Comparison of ENCODE assay signal across 2 cellular contexts in genomic region chr10:100037758-100038315, GRCh38.
TF ChIP-seq lines count a peak whose summit lies in the region.

No MANE protein-coding gene starts in this region.

TF ChIP-seq in GM23338, 12 proteins besides CTCF, POLR2A, EP300 and RAD21:
- TF ChIP-seq ZNF114 (CRISPR knock-in tag; IDR thresholded peaks at IDR 0.05) = no peak
- TF ChIP-seq NANOG (IDR thresholded peaks at IDR 0.05; ENCODE audit: borderline replicate concordance) = no peak
- TF ChIP-seq STAT1 (IDR thresholded peaks at IDR 0.05; ENCODE audit: unreplicated experiment) = no peak
- no peak for TF ChIP-seq ZNF462 (CRISPR knock-in tag; IDR thresholded peaks at IDR 0.05)
- no peak for TF ChIP-seq JUNB (IDR thresholded peaks at IDR 0.05; ENCODE audit: unreplicated experiment)
- no peak for TF ChIP-seq ETS1 (IDR thresholded peaks at IDR 0.05)

TF ChIP-seq in endothelial cell of umbilical vein, 7 proteins besides CTCF, POLR2A, EP300 and RAD21:
- TF ChIP-seq, protein P1, sequence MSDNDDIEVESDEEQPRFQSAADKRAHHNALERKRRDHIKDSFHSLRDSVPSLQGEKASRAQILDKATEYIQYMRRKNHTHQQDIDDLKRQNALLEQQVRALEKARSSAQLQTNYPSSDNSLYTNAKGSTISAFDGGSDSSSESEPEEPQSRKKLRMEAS (IDR thresholded peaks at IDR 0.05; ENCODE audit: insufficient read depth, insufficient read length) = no peak
- peak; percentile 7 for TF ChIP-seq JUN (IDR thresholded peaks at IDR 0.05; ENCODE audit: borderline replicate concordance, insufficient read depth, insufficient read length, low read depth)
- peak; percentile 30 for TF ChIP-seq FOS (IDR thresholded peaks at IDR 0.05; ENCODE audit: borderline replicate concordance, insufficient read depth, low read length)
